In the genomic region with DNA sequence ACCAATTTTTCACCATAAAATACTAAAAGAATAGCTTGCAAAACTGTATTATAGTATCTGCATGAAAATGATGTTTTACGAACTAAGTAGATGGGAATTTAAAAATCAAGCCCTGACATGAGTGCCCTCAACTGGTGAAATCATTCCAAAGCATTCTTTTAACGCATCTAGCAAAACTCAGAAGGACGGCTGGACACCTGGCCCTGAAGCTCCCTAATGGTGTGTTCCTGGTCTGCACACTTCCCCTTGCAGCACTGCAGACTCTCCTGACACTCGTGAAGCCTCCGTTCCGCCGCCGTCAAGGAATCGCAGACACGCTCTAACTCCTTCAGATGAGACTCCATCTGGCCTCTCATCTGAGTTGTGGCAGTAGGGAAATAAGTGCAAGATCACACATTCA, we compare ENCODE assay signal across 13 cellular contexts. TPM values are rescaled to one million over a fixed set of nuclear protein-coding genes. Genes with fewer than 3 reads are reported as not detected.
DNase-seq lines count a peak whose midpoint lies in the region; ATAC-seq, FAIRE-seq and TF ChIP-seq lines count a peak whose summit lies in the region.
"Had no signal": no experiment of that assay in that cellular context is flagged by ENCODE, and none has a peak within 500 bp of the region (broad histone marks: within the 10 kb centered on the region; RNA-seq: fewer than 3 reads in every experiment).

No MANE protein-coding gene starts in this region.

- H3K18ac ChIP-seq in mesendoderm (ENCODE audit: low read length) = no peak overlapping the region

- H4K20me1 ChIP-seq in HCT116 (ENCODE audit: insufficient read depth) = no peaks in the 10 kb centered on the region

- no peak overlapping the region for H2BK15ac ChIP-seq in mesendoderm (replicated peaks; ENCODE audit: low read depth)

- WGBS in mesendoderm (ENCODE audit: extremely low coverage, insufficient coverage, low lambda C conversion rate) = no CpG with 5 or more reads among the region's 10 CpGs

- no peak overlapping the region for H3K23ac ChIP-seq in mesendoderm (ENCODE audit: low read length)

- H3K27me3 ChIP-seq in HCT116 (ENCODE audit: insufficient read depth, low read length) = no peaks in the 10 kb centered on the region
- H3K27me3 ChIP-seq in mesendoderm (ENCODE audit: insufficient read depth, low read length, poor library complexity) = no peaks in the 10 kb centered on the region

- H4K5ac ChIP-seq in mesendoderm (ENCODE audit: low read length) = no peak overlapping the region

- no peak overlapping the region for H2AK5ac ChIP-seq in mesendoderm (ENCODE audit: low read length)

- H2AFZ ChIP-seq in HCT116 (ENCODE audit: low read depth, low read length, poor library complexity, severe bottlenecking) = no peak overlapping the region

- TF ChIP-seq RAD21 in HCT116 (IDR thresholded peaks at IDR 0.05; ENCODE audit: low read depth) = peak; percentile 43; the same call in 1 of the 2 replicates

- ATAC-seq in HCT116 (peak; percentile 50; the same call in 1 of the 2 replicates), HG03457 (IDR thresholded peaks at IDR 0.05; ENCODE audit: unreplicated experiment) (no peak)
- ATAC-seq: natural killer cell had no signal

- DNase-seq in AG20443 (ENCODE audit: low spot score) (peak; percentile 7), HCT116 (ENCODE audit: low read depth, low spot score) (peak; percentile 3), islet precursor cell (peak; percentile 52), mesendoderm (no peak)
- DNase-seq in central memory CD4-positive, alpha-beta T cell = no peak
- DNase-seq: amygdala; DMS 273 treated with DMSO at 0.1 percent for 48 hours; natural killer cell; stimulated activated CD4-positive, alpha-beta T cell treated with anti-CD3 and anti-CD28 coated beads, Interleukin-12 subunit alpha, Interleukin-12 subunit beta, amount 100 ng/mL, for 4 hours; stimulated activated CD8-positive, alpha-beta memory T cell treated with anti-CD3 and anti-CD28 coated beads, Interleukin-4, amount 100 ng/mL, for 48 hours had no signal

- H3K4me1 ChIP-seq in HCT116 (ENCODE audit: control insufficient read depth in 1 of 2, insufficient read depth in 2 of 2, low read length in 2 of 2) (no peaks in the 10 kb centered on the region), mesendoderm (ENCODE audit: control insufficient read depth, low read depth, low read length) (no peaks in the 10 kb centered on the region)

- intact Hi-C loops in HCT116 (cut with micrococcal nuclease) = no loop called here

- H3K4me2 ChIP-seq in HCT116 (ENCODE audit: low read length) (no peak overlapping the region), mesendoderm (ENCODE audit: low read length) (no peak overlapping the region)

- H3K79me2 ChIP-seq in HCT116 (ENCODE audit: insufficient read depth, low read length) (no peaks in the 10 kb centered on the region), mesendoderm (ENCODE audit: control insufficient read depth, insufficient read depth, low read length) (no peaks in the 10 kb centered on the region)

- no peak overlapping the region for H3K9ac ChIP-seq in HCT116 (ENCODE audit: low read length)
- H3K9ac ChIP-seq in mesendoderm (ENCODE audit: low read length) = no peak overlapping the region

- TF ChIP-seq CTCF in HCT116 (IDR thresholded peaks at IDR 0.05 in 2 of 3, conservative IDR thresholded peaks at IDR 0.05 in 1 of 3; ENCODE audit: borderline replicate concordance in 1 of 3, insufficient read depth in 1 of 3, low read depth in 2 of 3, low read length in 2 of 3) = peak in 2 of 3 experiments; percentile 13 to 23; a peak in 1 of 6 replicates

- H2BK5ac ChIP-seq in mesendoderm (ENCODE audit: low read length) = no peak overlapping the region

- CTCF ChIA-PET in HCT116 (lab: Charles Lee) = no interaction called here

- H3K27ac ChIP-seq in HCT116 (ENCODE audit: low read depth, low read length) (no peak overlapping the region), mesendoderm (ENCODE audit: low read depth, low read length) (no peak overlapping the region)

- H3K56ac ChIP-seq in mesendoderm (ENCODE audit: low read length) = no peak overlapping the region

- no TSS peak for BruUV-seq in HCT116 (replicated peaks; lab: Mats Ljungman, UMichigan)

- H3K4me3 ChIP-seq in HCT116 (replicated peaks in 1 of 2; ENCODE audit: low read depth in 1 of 2, low read length in 2 of 2) (no peak overlapping the region), mesendoderm (ENCODE audit: low read length) (no peak overlapping the region)

- TF ChIP-seq POLR2A in HCT116 (IDR thresholded peaks at IDR 0.05; ENCODE audit: borderline replicate concordance, extremely low read depth, insufficient read depth, insufficient read length) = no peak

- H3K4ac ChIP-seq in mesendoderm (ENCODE audit: low read depth, low read length) = no peak overlapping the region

- H4K8ac ChIP-seq in mesendoderm (ENCODE audit: low read depth, low read length) = no peak overlapping the region

- H2BK120ac ChIP-seq in mesendoderm (ENCODE audit: low read depth, low read length) = no peak overlapping the region

- POLR2A ChIA-PET in HCT116 (lab: Charles Lee) = no interaction called here

- H3K36me3 ChIP-seq in HCT116 (ENCODE audit: control insufficient read depth in 1 of 2, insufficient read depth in 2 of 2, low read length in 2 of 2) (peaks cover 3 to 4% of the 10 kb centered on the region in 2 experiments; a peak in 1 of 4 replicates), mesendoderm (ENCODE audit: control insufficient read depth, insufficient read depth, low read length) (no peaks in the 10 kb centered on the region)

- RAD21 ChIA-PET in HCT116 (lab: Charles Lee; ENCODE audit: low non-redundant PET in 1 of 2, low total read pairs in 2 of 2, uncharacterized antibody in 2 of 2, unreplicated experiment in 2 of 2) = interaction anchor here in 1 of 2 experiments (0.6 kb wide), 1 partner anchor 760 kb away, joined by 3 read pairs; no protein-coding TSS in a partner anchor

- H3K9me3 ChIP-seq in HCT116 (ENCODE audit: control insufficient read depth in 1 of 2, insufficient read depth in 1 of 2, low read depth in 1 of 2, low read length in 2 of 2) = no peaks in the 10 kb centered on the region

- H3K79me1 ChIP-seq in mesendoderm (ENCODE audit: low read length) = no peaks in the 10 kb centered on the region

- no peaks in the 10 kb centered on the region for H3K9me2 ChIP-seq in HCT116 (ENCODE audit: insufficient read depth)

- peak; percentile 58 for FAIRE-seq in TTC549 (lab: Jason Lieb, UNC)
- FAIRE-seq: endothelial cell of umbilical vein had no signal

TF ChIP-seq in HCT116, 20 proteins besides CTCF, POLR2A, EP300 and RAD21 (continues in another document):
- TF ChIP-seq, protein P1, sequence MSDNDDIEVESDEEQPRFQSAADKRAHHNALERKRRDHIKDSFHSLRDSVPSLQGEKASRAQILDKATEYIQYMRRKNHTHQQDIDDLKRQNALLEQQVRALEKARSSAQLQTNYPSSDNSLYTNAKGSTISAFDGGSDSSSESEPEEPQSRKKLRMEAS (IDR thresholded peaks at IDR 0.05) = no peak
- TF ChIP-seq SIN3A (IDR thresholded peaks at IDR 0.05; ENCODE audit: low read depth) (no peak), FOSL1 (IDR thresholded peaks at IDR 0.05; ENCODE audit: low read depth) (no peak), SRF (IDR thresholded peaks at IDR 0.05; ENCODE audit: low read depth) (no peak), EZH2phosphoT487 (IDR thresholded peaks at IDR 0.05; ENCODE audit: borderline replicate concordance) (no peak), ZFX (IDR thresholded peaks at IDR 0.05) (no peak), JUND (IDR thresholded peaks at IDR 0.05) (no peak), EGR1 (IDR thresholded peaks at IDR 0.05; ENCODE audit: low read depth) (no peak)
- TF ChIP-seq, protein P2, sequence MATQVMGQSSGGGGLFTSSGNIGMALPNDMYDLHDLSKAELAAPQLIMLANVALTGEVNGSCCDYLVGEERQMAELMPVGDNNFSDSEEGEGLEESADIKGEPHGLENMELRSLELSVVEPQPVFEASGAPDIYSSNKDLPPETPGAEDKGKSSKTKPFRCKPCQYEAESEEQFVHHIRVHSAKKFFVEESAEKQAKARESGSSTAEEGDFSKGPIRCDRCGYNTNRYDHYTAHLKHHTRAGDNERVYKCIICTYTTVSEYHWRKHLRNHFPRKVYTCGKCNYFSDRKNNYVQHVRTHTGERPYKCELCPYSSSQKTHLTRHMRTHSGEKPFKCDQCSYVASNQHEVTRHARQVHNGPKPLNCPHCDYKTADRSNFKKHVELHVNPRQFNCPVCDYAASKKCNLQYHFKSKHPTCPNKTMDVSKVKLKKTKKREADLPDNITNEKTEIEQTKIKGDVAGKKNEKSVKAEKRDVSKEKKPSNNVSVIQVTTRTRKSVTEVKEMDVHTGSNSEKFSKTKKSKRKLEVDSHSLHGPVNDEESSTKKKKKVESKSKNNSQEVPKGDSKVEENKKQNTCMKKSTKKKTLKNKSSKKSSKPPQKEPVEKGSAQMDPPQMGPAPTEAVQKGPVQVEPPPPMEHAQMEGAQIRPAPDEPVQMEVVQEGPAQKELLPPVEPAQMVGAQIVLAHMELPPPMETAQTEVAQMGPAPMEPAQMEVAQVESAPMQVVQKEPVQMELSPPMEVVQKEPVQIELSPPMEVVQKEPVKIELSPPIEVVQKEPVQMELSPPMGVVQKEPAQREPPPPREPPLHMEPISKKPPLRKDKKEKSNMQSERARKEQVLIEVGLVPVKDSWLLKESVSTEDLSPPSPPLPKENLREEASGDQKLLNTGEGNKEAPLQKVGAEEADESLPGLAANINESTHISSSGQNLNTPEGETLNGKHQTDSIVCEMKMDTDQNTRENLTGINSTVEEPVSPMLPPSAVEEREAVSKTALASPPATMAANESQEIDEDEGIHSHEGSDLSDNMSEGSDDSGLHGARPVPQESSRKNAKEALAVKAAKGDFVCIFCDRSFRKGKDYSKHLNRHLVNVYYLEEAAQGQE (IDR thresholded peaks at IDR 0.05; ENCODE audit: low read depth) = no peak
- TF ChIP-seq, protein P3, sequence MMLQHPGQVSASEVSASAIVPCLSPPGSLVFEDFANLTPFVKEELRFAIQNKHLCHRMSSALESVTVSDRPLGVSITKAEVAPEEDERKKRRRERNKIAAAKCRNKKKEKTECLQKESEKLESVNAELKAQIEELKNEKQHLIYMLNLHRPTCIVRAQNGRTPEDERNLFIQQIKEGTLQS (IDR thresholded peaks at IDR 0.05) = no peak

RNA-seq across cellular contexts. Expression of a gene that starts 39.9 kb away (rescaled TPM):
- 33.7 TPM for total RNA-seq in HCT116 (2021; ENCODE audit: unreplicated experiment)
- 5.1 and 8.0 TPM in 2 replicates for polyA plus RNA-seq in HCT116 (2012)
- polyA plus RNA-seq in mesendoderm (2013, experiment 1 of 2) = 25.7 TPM
- polyA plus RNA-seq in mesendoderm (2013, experiment 2 of 2) = 24.3 TPM

Comparison
In these comparisons a context has a peak if more than half of its experiments do, and no peak if none do; other contexts are left out.
1. DNase-seq: peak in AG20443 (single experiment), HCT116 (single experiment) and islet precursor cell (single experiment); none in mesendoderm (single experiment) and central memory CD4-positive, alpha-beta T cell (single experiment).